Comparison of ENCODE assay signal across 19 cellular contexts in the genomic region with DNA sequence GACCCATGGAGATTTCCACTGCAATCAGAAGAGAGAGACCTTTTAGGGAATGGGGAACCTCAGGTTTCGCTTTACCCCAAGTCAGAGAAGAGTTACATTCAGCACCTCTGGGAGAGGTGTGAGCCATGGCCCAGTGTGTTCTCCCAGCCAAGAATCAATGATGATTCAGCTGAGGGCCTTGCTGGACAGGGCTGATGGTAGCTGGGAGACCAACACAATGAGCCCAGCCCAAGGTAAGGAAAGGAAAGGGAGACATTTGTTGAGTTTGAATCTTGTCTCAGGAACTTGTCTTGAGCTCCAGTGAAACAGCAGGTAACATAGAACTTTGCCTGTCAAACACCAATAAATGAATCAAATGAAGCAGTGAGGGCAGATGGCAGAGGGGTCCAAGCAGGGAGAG. TPM values are rescaled to one million over a fixed set of nuclear protein-coding genes. Genes with fewer than 3 reads are reported as not detected.
DNase-seq lines count a peak whose midpoint lies in the region; ATAC-seq and TF ChIP-seq lines count a peak whose summit lies in the region.
"Had no signal": no experiment of that assay in that cellular context is flagged by ENCODE, and none has a peak within 500 bp of the region (broad histone marks: within the 10 kb centered on the region; RNA-seq: fewer than 3 reads in every experiment).

No MANE protein-coding gene starts in this region.

- H3K9me3 ChIP-seq in RWPE2 (ENCODE audit: severe bottlenecking) (no peaks in the 10 kb centered on the region), endodermal cell (ENCODE audit: control insufficient read depth, low read length) (peaks cover 6% of the 10 kb centered on the region), osteoblast (ENCODE audit: low read depth, low read length) (peaks cover 3% of the 10 kb centered on the region)

- no peak for DNase-seq in activated CD8-positive, alpha-beta T cell treated with anti-CD3 and anti-CD28 coated beads, Interleukin-2, amount 10 ng/mL, durations not matched to agents 7 days and 5 days
- DNase-seq in activated CD8-positive, alpha-beta T cell treated with anti-CD3 and anti-CD28 coated beads for 36 hours, result no peak
- DNase-seq in RWPE2 (ENCODE audit: low spot score) (no peak), endodermal cell (peak; percentile 32), osteoblast (ENCODE audit: insufficient read length, low spot score, missing footprints) (peak; percentile 73), substantia nigra (lab: John Stamatoyannopoulos, UW) (no peak)
- DNase-seq: CD4-positive, alpha-beta memory T cell; DMS153; DMS79 treated with DMSO at 0.1 percent for 48 hours; HCEC 1CT had no signal

- intact Hi-C loops in activated CD8-positive, alpha-beta T cell treated with anti-CD3 and anti-CD28 coated beads for 36 hours (cut with micrococcal nuclease), result no loop called here

- CTCF ChIA-PET in activated CD8-positive, alpha-beta T cell treated with anti-CD3 and anti-CD28 coated beads, Interleukin-2, amount 10 ng/mL, durations not matched to agents 7 days and 5 days (lab: Charles Lee), result no interaction called here
- CTCF ChIA-PET in activated CD8-positive, alpha-beta T cell treated with anti-CD3 and anti-CD28 coated beads for 36 hours (lab: Charles Lee), result no interaction called here

- POLR2A ChIA-PET in activated CD8-positive, alpha-beta T cell treated with anti-CD3 and anti-CD28 coated beads, Interleukin-2, amount 10 ng/mL, durations not matched to agents 7 days and 5 days (lab: Charles Lee), result no interaction called here
- POLR2A ChIA-PET in activated CD8-positive, alpha-beta T cell treated with anti-CD3 and anti-CD28 coated beads for 36 hours (lab: Charles Lee), result no interaction called here

- H3K36me3 Mint-ChIP-seq in activated CD8-positive, alpha-beta T cell treated with anti-CD3 and anti-CD28 coated beads, Interleukin-2, amount 10 ng/mL, durations not matched to agents 7 days and 5 days (ENCODE audit: low read depth), result peaks cover 3% of the 10 kb centered on the region
- no peaks in the 10 kb centered on the region for H3K36me3 Mint-ChIP-seq in activated CD8-positive, alpha-beta T cell treated with anti-CD3 and anti-CD28 coated beads for 36 hours (ENCODE audit: low read depth)
- H3K36me3 Mint-ChIP-seq in endodermal cell (ENCODE audit: low read depth), result no peaks in the 10 kb centered on the region
- H3K36me3 Mint-ChIP-seq: CD14-positive monocyte had no signal

- no peak for TF ChIP-seq CTCF in activated CD8-positive, alpha-beta T cell treated with anti-CD3 and anti-CD28 coated beads for 36 hours (IDR thresholded peaks at IDR 0.05)
- TF ChIP-seq CTCF in RWPE2 (IDR thresholded peaks at IDR 0.05; ENCODE audit: poor library complexity, severe bottlenecking) (no peak), endodermal cell (conservative IDR thresholded peaks at IDR 0.05) (no peak), osteoblast (IDR thresholded peaks at IDR 0.05; ENCODE audit: extremely low read depth, low read depth, low read length) (no peak)

- no peak overlapping the region for H3K4me2 ChIP-seq in osteoblast (ENCODE audit: insufficient read depth, low read length)
- H3K4me2 ChIP-seq: A549, BLaER1, GM23338 had no signal

- no peaks in the 10 kb centered on the region for H3K4me1 Mint-ChIP-seq in activated CD8-positive, alpha-beta T cell treated with anti-CD3 and anti-CD28 coated beads, Interleukin-2, amount 10 ng/mL, durations not matched to agents 7 days and 5 days (ENCODE audit: low read depth)
- H3K4me1 Mint-ChIP-seq in activated CD8-positive, alpha-beta T cell treated with anti-CD3 and anti-CD28 coated beads for 36 hours (ENCODE audit: low read depth), result no peaks in the 10 kb centered on the region
- H3K4me1 Mint-ChIP-seq in endodermal cell, result no peaks in the 10 kb centered on the region
- H3K4me1 Mint-ChIP-seq: CD14-positive monocyte; CD4-positive, alpha-beta memory T cell; GM23338 had no signal

- no peaks in the 10 kb centered on the region for H3K79me2 ChIP-seq in osteoblast (ENCODE audit: insufficient read depth, low read length)

- 89 to 94% methylated on average over 1 of the region's 1 CpG for WGBS in endodermal cell (ENCODE audit: insufficient coverage in 1 of 2, insufficient read length in 1 of 2), 2 experiments

- peak overlapping the region; percentile 74 for H3K27ac Mint-ChIP-seq in activated CD8-positive, alpha-beta T cell treated with anti-CD3 and anti-CD28 coated beads, Interleukin-2, amount 10 ng/mL, durations not matched to agents 7 days and 5 days
- no peak overlapping the region for H3K27ac Mint-ChIP-seq in activated CD8-positive, alpha-beta T cell treated with anti-CD3 and anti-CD28 coated beads for 36 hours
- H3K27ac Mint-ChIP-seq in endodermal cell, result no peak overlapping the region
- H3K27ac Mint-ChIP-seq: CD14-positive monocyte; CD4-positive, alpha-beta memory T cell; GM23338 had no signal

- H2AFZ ChIP-seq in osteoblast (ENCODE audit: low read length), result no peak overlapping the region
- H2AFZ ChIP-seq: GM23338 had no signal

- no peaks in the 10 kb centered on the region for H3K36me3 ChIP-seq in RWPE2 (ENCODE audit: low read depth)
- no peaks in the 10 kb centered on the region for H3K36me3 ChIP-seq in endodermal cell (ENCODE audit: control insufficient read depth, insufficient read depth, low read length)
- H3K36me3 ChIP-seq in osteoblast (ENCODE audit: insufficient read depth, low read length), result no peaks in the 10 kb centered on the region
- H3K36me3 ChIP-seq: BLaER1 had no signal

- H4K20me1 ChIP-seq in osteoblast (ENCODE audit: insufficient read depth, low read length), result no peaks in the 10 kb centered on the region
- H4K20me1 ChIP-seq: BLaER1 had no signal

- H3K4me3 Mint-ChIP-seq in activated CD8-positive, alpha-beta T cell treated with anti-CD3 and anti-CD28 coated beads, Interleukin-2, amount 10 ng/mL, durations not matched to agents 7 days and 5 days, result no peak overlapping the region
- H3K4me3 Mint-ChIP-seq in activated CD8-positive, alpha-beta T cell treated with anti-CD3 and anti-CD28 coated beads for 36 hours, result no peak overlapping the region
- H3K4me3 Mint-ChIP-seq in endodermal cell, result no peak overlapping the region
- H3K4me3 Mint-ChIP-seq: CD14-positive monocyte; CD4-positive, alpha-beta memory T cell; GM23338; IgD-negative memory B cell had no signal

- peaks cover 4% of the 10 kb centered on the region for H3K27me3 Mint-ChIP-seq in activated CD8-positive, alpha-beta T cell treated with anti-CD3 and anti-CD28 coated beads, Interleukin-2, amount 10 ng/mL, durations not matched to agents 7 days and 5 days (ENCODE audit: low read depth)
- H3K27me3 Mint-ChIP-seq in activated CD8-positive, alpha-beta T cell treated with anti-CD3 and anti-CD28 coated beads for 36 hours, result no peaks in the 10 kb centered on the region
- H3K27me3 Mint-ChIP-seq in endodermal cell (ENCODE audit: insufficient read depth), result peaks cover 3% of the 10 kb centered on the region
- H3K27me3 Mint-ChIP-seq: CD4-positive, alpha-beta memory T cell had no signal

- peaks cover 9% of the 10 kb centered on the region for H3K9me3 Mint-ChIP-seq in activated CD8-positive, alpha-beta T cell treated with anti-CD3 and anti-CD28 coated beads, Interleukin-2, amount 10 ng/mL, durations not matched to agents 7 days and 5 days (ENCODE audit: insufficient read depth)
- H3K9me3 Mint-ChIP-seq in activated CD8-positive, alpha-beta T cell treated with anti-CD3 and anti-CD28 coated beads for 36 hours, result peaks cover 6% of the 10 kb centered on the region
- H3K9me3 Mint-ChIP-seq in endodermal cell, result peaks cover 16% of the 10 kb centered on the region

- H3K4me3 ChIP-seq in RWPE2 (ENCODE audit: severe bottlenecking), result no peak overlapping the region
- no peak overlapping the region for H3K4me3 ChIP-seq in endodermal cell (ENCODE audit: low read length)
- no peak overlapping the region for H3K4me3 ChIP-seq in osteoblast (ENCODE audit: insufficient read depth, low read length)
- H3K4me3 ChIP-seq: A549, BLaER1, GM12878, GM23338 had no signal

- no peak overlapping the region for H3K9ac ChIP-seq in endodermal cell (ENCODE audit: extremely low read depth, low read length, poor library complexity, severe bottlenecking)
- H3K9ac ChIP-seq: BLaER1 had no signal

- H3K4me1 ChIP-seq in RWPE2 (ENCODE audit: insufficient read depth, poor library complexity, severe bottlenecking) (no peaks in the 10 kb centered on the region), endodermal cell (ENCODE audit: control insufficient read depth, insufficient read depth, low read length) (no peaks in the 10 kb centered on the region), osteoblast (ENCODE audit: insufficient read depth, low read length) (no peaks in the 10 kb centered on the region)
- H3K4me1 ChIP-seq: A549 had no signal

- no peak for ATAC-seq in activated CD8-positive, alpha-beta T cell treated with anti-CD3 and anti-CD28 coated beads, Interleukin-2, amount 10 ng/mL, durations not matched to agents 7 days and 5 days
- no peak for ATAC-seq in activated CD8-positive, alpha-beta T cell treated with anti-CD3 and anti-CD28 coated beads for 36 hours
- ATAC-seq in RWPE2 (ENCODE audit: low read depth), result peak; percentile 33; the same call in 1 of the 3 replicates
- ATAC-seq in GM18909 (IDR thresholded peaks at IDR 0.05; ENCODE audit: poor library complexity, unreplicated experiment), result no peak
- no peak for ATAC-seq in HG02798 (IDR thresholded peaks at IDR 0.05; ENCODE audit: poor library complexity, unreplicated experiment)
- ATAC-seq: A549, GM12878, GM23338 had no signal

- H3K27ac ChIP-seq in RWPE2 (ENCODE audit: poor library complexity, severe bottlenecking) (no peak overlapping the region), endodermal cell (ENCODE audit: low read depth, low read length) (no peak overlapping the region), osteoblast (ENCODE audit: low read depth, low read length) (no peak overlapping the region), substantia nigra (ENCODE audit: low read depth, low read length, poor library complexity, severe bottlenecking) (no peak overlapping the region)
- H3K27ac ChIP-seq: 22Rv1, A549, BLaER1 had no signal

- H3K27me3 ChIP-seq in RWPE2 (ENCODE audit: insufficient read depth, poor library complexity, severe bottlenecking) (no peaks in the 10 kb centered on the region), endodermal cell (ENCODE audit: control insufficient read depth, insufficient read depth, low read length, poor library complexity, severe bottlenecking) (no peaks in the 10 kb centered on the region), osteoblast (ENCODE audit: insufficient read depth, low read length) (no peaks in the 10 kb centered on the region)
- H3K27me3 ChIP-seq: BLaER1 had no signal

RNA-seq across cellular contexts. Expression of gene PPIA, which starts 14.0 kb away (rescaled TPM):
- 1,000 to 10,000 TPM; 2,568 to 2,621 TPM for total RNA-seq in activated CD8-positive, alpha-beta T cell treated with anti-CD3 and anti-CD28 coated beads, Interleukin-2, amount 10 ng/mL, durations not matched to agents 7 days and 5 days
- 1,000 to 10,000 TPM; 2,824 to 2,882 TPM for total RNA-seq in activated CD8-positive, alpha-beta T cell treated with anti-CD3 and anti-CD28 coated beads for 36 hours
- total RNA-seq in endodermal cell (1,000 to 10,000 TPM; 1,857 to 1,899 TPM), osteoblast (1,505 and 1,612 TPM in 2 replicates)
- polyA plus RNA-seq in endodermal cell (2013, experiment 1 of 2), result 2,447 TPM
- 2,352 TPM for polyA plus RNA-seq in endodermal cell (2013, experiment 2 of 2)

RNA-seq across cellular contexts. Expression of gene ZMIZ2, which starts 33.8 kb away (rescaled TPM):
- 10 to 100 TPM; 77.8 to 80.7 TPM for total RNA-seq in activated CD8-positive, alpha-beta T cell treated with anti-CD3 and anti-CD28 coated beads, Interleukin-2, amount 10 ng/mL, durations not matched to agents 7 days and 5 days
- total RNA-seq in activated CD8-positive, alpha-beta T cell treated with anti-CD3 and anti-CD28 coated beads for 36 hours, result 100 to 1,000 TPM; 131 to 134 TPM
- total RNA-seq in endodermal cell (10 to 100 TPM; 85.6 to 98.2 TPM), osteoblast (18.8 and 19.4 TPM in 2 replicates)
- 92.0 TPM for polyA plus RNA-seq in endodermal cell (2013, experiment 1 of 2)
- polyA plus RNA-seq in endodermal cell (2013, experiment 2 of 2), result 76.1 TPM

Comparison
In these comparisons a context has a peak if more than half of its experiments do, and no peak if none do; other contexts are left out.
1. DNase-seq: peak in endodermal cell (single experiment) and osteoblast (single experiment); none in activated CD8-positive, alpha-beta T cell treated with anti-CD3 and anti-CD28 coated beads, Interleukin-2, amount 10 ng/mL, durations not matched to agents 7 days and 5 days (single experiment), activated CD8-positive, alpha-beta T cell treated with anti-CD3 and anti-CD28 coated beads for 36 hours (single experiment), RWPE2 (single experiment) and substantia nigra (0 of 49).